8 cellular contexts compared by ENCODE assay signal in the genomic region with DNA sequence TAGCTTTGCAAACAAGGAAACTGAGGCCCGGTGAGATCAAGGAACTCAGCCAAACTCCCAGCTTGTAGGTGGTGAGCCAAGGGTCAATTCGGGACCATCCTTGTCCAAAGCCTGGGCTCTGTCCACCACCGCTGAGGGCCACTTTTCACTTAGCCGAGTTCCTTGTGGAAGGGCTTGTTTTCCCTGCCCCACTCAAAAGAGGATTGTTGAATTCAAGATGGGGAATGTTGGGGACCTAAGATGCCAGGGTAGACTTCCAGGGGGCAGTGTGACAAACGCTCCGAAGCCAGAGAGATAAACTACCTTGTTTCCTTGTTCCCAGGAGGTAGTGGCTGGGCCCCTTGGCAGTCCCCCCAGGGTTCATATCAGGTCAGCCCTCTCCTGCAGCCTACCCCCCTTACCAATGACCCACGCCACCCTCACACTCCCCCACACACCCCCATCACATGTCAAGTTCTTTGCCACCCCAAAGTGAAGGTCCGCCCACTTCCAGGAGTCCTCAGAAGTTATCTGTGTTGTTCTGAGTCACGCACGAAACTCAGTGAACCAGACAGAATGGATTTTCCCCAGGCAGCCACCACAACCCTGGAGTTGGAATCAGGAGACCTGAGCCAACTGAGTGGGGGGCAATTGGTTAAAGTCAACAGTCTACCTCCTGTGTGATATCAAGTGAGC. TPM values are rescaled to one million over a fixed set of nuclear protein-coding genes. Genes with fewer than 3 reads are reported as not detected.
A peak's percentile ranks its signal among the peaks of the same experiment; 100 is the strongest.
DNase-seq lines count a peak whose midpoint lies in the region; ATAC-seq and TF ChIP-seq lines count a peak whose summit lies in the region.
"Had no signal": no experiment of that assay in that cellular context is flagged by ENCODE, and none has a peak within 500 bp of the region (broad histone marks: within the 10 kb centered on the region; RNA-seq: fewer than 3 reads in every experiment).

No MANE protein-coding gene starts in this region.

- H3K9ac ChIP-seq in colonic mucosa (ENCODE audit: low read depth in 2 of 2, low read length in 2 of 2) (peak overlapping the region; percentile 24 to 36), mucosa of rectum (ENCODE audit: low read depth in 1 of 2, low read length in 2 of 2) (no peak overlapping the region)

- no peak for TF ChIP-seq CTCF in colonic mucosa (IDR thresholded peaks at IDR 0.05)

- H3K27me3 ChIP-seq in colonic mucosa (no peaks in the 10 kb centered on the region), mucosa of rectum (ENCODE audit: control insufficient read depth in 2 of 2, insufficient read depth in 2 of 2, low read length in 2 of 2) (no peaks in the 10 kb centered on the region)

- H3K36me3 ChIP-seq in colonic mucosa (no peaks in the 10 kb centered on the region), mucosa of rectum (ENCODE audit: control insufficient read depth in 2 of 2, insufficient read depth in 2 of 2, low read length in 2 of 2) (no peaks in the 10 kb centered on the region)

- H3K4me1 ChIP-seq in colonic mucosa (peaks cover 10% of the 10 kb centered on the region), mucosa of rectum (ENCODE audit: control insufficient read depth in 2 of 2, insufficient read depth in 2 of 2, low read length in 2 of 2) (peaks cover 29 to 34% of the 10 kb centered on the region in 2 donors)

- H3K4me3 ChIP-seq in colonic mucosa (no peak overlapping the region), mucosa of rectum (ENCODE audit: low read length in 2 of 2) (peak overlapping the region in 1 of 2 donors; percentile 33)

- intact Hi-C loops in colonic mucosa (cut with DNase I), result no loop called here

- ATAC-seq in GM18873 (IDR thresholded peaks at IDR 0.05; ENCODE audit: low FRiP score, unreplicated experiment), result no peak

- no peaks in the 10 kb centered on the region for H3K9me3 ChIP-seq in colonic mucosa
- H3K9me3 ChIP-seq in mucosa of rectum (ENCODE audit: control insufficient read depth in 2 of 2, low read length in 2 of 2), result no peaks in the 10 kb centered on the region

- H3K27ac ChIP-seq in colonic mucosa, result no peak overlapping the region
- peak overlapping the region; percentile 57 to 69 for H3K27ac ChIP-seq in mucosa of rectum (ENCODE audit: low read depth in 2 of 2, low read length in 2 of 2)

- peak; percentile 75 for DNase-seq in RPMI7951 (ENCODE audit: low read depth)
- no peak for DNase-seq in colonic mucosa
- DNase-seq in ureter (ENCODE audit: low spot score), result peak; percentile 67
- DNase-seq in HUDEP-2 (lab: John Stamatoyannopoulos, UW; ENCODE audit: unreplicated experiment in 76 of 76), result no peak
- no peak for DNase-seq in 8988T
- DNase-seq: NCI-H2081 treated with DMSO at 0.1 percent for 48 hours had no signal

RNA-seq across cellular contexts. Expression of gene ATOH8, which starts 10.3 kb away (rescaled TPM):
- total RNA-seq in RPMI7951 (2014; rRNA removed; shearing (Covaris generic)), result 7.2 and 7.3 TPM in 2 replicates
- total RNA-seq in colonic mucosa (1 to 10 TPM; 2.5 TPM), ureter (21.8 TPM)

RNA-seq across cellular contexts. Expression of gene GNLY, which starts 49.3 kb away (rescaled TPM):
- not detected in 2 replicates for total RNA-seq in RPMI7951 (2014; rRNA removed; shearing (Covaris generic))
- 1 to 10 TPM in 1 of 2 donors, under 1 TPM in 1; 0.32 to 4.7 TPM for total RNA-seq in colonic mucosa
- 1.9 TPM for total RNA-seq in ureter

Comparison
In these comparisons a context has a peak if more than half of its experiments do, and no peak if none do; other contexts are left out.
1. DNase-seq: peak in RPMI7951 (single experiment) and ureter (single experiment); none in colonic mucosa (single experiment), HUDEP-2 (0 of 76) and 8988T (single experiment).
2. H3K9ac ChIP-seq: peak in colonic mucosa (2 of 2); none in mucosa of rectum (0 of 2).